ENCODE assay signal across 8 cellular contexts in the genomic region with DNA sequence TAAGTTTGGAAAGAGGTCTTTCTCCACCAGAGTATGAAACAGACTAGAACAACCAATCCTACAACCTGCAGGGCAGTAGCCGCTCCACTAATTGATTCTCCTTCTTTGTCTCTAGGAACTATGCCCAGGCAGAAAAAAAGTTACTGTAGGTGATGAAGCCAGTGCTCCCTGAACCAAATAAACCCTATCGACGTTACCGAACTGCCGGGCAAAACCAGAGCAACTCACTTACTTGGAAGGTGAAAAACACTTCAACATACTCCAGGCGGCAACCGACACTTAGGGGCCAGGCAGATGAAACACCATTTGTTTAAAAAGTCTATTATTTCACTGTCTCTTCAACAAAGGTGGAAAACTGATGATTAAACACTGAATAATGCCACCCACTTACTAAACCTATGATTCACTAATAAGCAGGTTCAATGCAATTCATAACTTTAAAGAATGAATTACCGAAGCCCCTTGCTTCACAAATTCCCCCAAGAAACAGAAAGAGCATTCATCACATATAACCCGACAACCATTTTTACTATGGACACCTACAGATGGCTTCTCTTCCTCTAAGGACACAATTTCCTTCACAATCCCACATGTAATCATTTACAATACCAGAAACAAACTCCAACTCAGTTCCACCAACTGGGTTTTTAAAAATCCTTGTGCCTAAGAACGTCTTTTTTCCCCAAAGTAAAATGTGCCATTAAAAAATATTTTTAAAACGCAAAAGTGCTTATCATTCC. TPM values are rescaled to one million over a fixed set of nuclear protein-coding genes. Genes with fewer than 3 reads are reported as not detected.
A peak's percentile ranks its signal among the peaks of the same experiment; 100 is the strongest.
DNase-seq lines count a peak whose midpoint lies in the region; ATAC-seq and TF ChIP-seq lines count a peak whose summit lies in the region.

No MANE protein-coding gene starts in this region.

- H3K9me3 Mint-ChIP-seq in activated naive CD4-positive, alpha-beta T cell treated with anti-CD3 and anti-CD28 coated beads, Interleukin-2, amount 50 U/mL, for 72 hours: no peaks in the 10 kb centered on the region

- H3K79me2 ChIP-seq in DND-41 (ENCODE audit: insufficient read depth, low read length): peaks cover 74% of the 10 kb centered on the region

- H3K27me3 ChIP-seq in DND-41 (ENCODE audit: insufficient read depth, low read length, poor library complexity): no peaks in the 10 kb centered on the region

- DNase-seq in DND-41 (peak; percentile 20), NCI-H1417 treated with DMSO at 0.1 percent for 48 hours (lab: John Stamatoyannopoulos, UW) (peak; percentile 50), iris pigment epithelial cell (ENCODE audit: low read depth) (peak; percentile 39), NOMO-1 treated with DMSO at 0.1 percent for 48 hours (lab: John Stamatoyannopoulos, UW; ENCODE audit: unreplicated experiment) (no peak), AML-193 (lab: John Stamatoyannopoulos, UW) (no peak)
- peak in 1 of 2 donors; percentile 22 for DNase-seq in activated naive CD4-positive, alpha-beta T cell treated with anti-CD3 and anti-CD28 coated beads, Interleukin-2, amount 50 U/mL, for 72 hours (ENCODE audit: low spot score in 2 of 2)
- peak; percentile 31 for DNase-seq in stimulated activated CD4-positive, alpha-beta T cell treated with anti-CD3 and anti-CD28 coated beads, Interleukin-2, amount 100 ng/mL, for 4 hours (ENCODE audit: low read depth)

- peaks cover 11 to 21% of the 10 kb centered on the region in 2 donors for H3K36me3 Mint-ChIP-seq in activated naive CD4-positive, alpha-beta T cell treated with anti-CD3 and anti-CD28 coated beads, Interleukin-2, amount 50 U/mL, for 72 hours

- no peak for TF ChIP-seq CTCF in DND-41 (IDR thresholded peaks at IDR 0.05; ENCODE audit: borderline replicate concordance, extremely low read depth, low read length, poor library complexity, severe bottlenecking)

- no peaks in the 10 kb centered on the region for H3K9me3 ChIP-seq in DND-41 (ENCODE audit: insufficient read depth, low read length, severe bottlenecking)

- peak overlapping the region; percentile 95 to 96 for H3K27ac Mint-ChIP-seq in activated naive CD4-positive, alpha-beta T cell treated with anti-CD3 and anti-CD28 coated beads, Interleukin-2, amount 50 U/mL, for 72 hours

- H4K20me1 ChIP-seq in DND-41 (ENCODE audit: insufficient read depth, low read length): peaks cover 40% of the 10 kb centered on the region; the same call in 1 of the 2 replicates

- ATAC-seq in DND-41 (ENCODE audit: insufficient read depth, low read depth) (no peak), HG03460 (IDR thresholded peaks at IDR 0.05; ENCODE audit: unreplicated experiment) (no peak)
- ATAC-seq in activated naive CD4-positive, alpha-beta T cell treated with anti-CD3 and anti-CD28 coated beads, Interleukin-2, amount 50 U/mL, for 72 hours: no peak

- H3K36me3 ChIP-seq in DND-41 (ENCODE audit: insufficient read depth, low read length): no peaks in the 10 kb centered on the region

- H2AFZ ChIP-seq in DND-41 (ENCODE audit: low read depth, low read length): peak overlapping the region; percentile 86

- peak overlapping the region; percentile 95 for H3K9ac ChIP-seq in DND-41 (ENCODE audit: low read depth, low read length)

- peaks cover 58% of the 10 kb centered on the region for H3K4me1 ChIP-seq in DND-41 (ENCODE audit: insufficient read depth, low read length)

- H3K4me3 ChIP-seq in DND-41 (ENCODE audit: low read depth in 1 of 2, low read length in 2 of 2): peak overlapping the region; percentile 44 to 85

- H3K4me2 ChIP-seq in DND-41 (ENCODE audit: insufficient read depth, low read length): peak overlapping the region; percentile 68

- peak overlapping the region; percentile 92 for H3K27ac ChIP-seq in DND-41 (ENCODE audit: low read length)

RNA-seq across cellular contexts. Expression of a gene that starts 1.5 kb away (rescaled TPM):
- total RNA-seq in activated naive CD4-positive, alpha-beta T cell treated with anti-CD3 and anti-CD28 coated beads, Interleukin-2, amount 50 U/mL, for 72 hours: 10 to 100 TPM in 1 of 2 donors, 1 to 10 TPM in 1; 7.6 to 11.3 TPM

Comparison
In these comparisons a context has a peak if more than half of its experiments do, and no peak if none do; other contexts are left out.
1. DNase-seq: peak in DND-41 (single experiment), NCI-H1417 treated with DMSO at 0.1 percent for 48 hours (single experiment), iris pigment epithelial cell (single experiment) and stimulated activated CD4-positive, alpha-beta T cell treated with anti-CD3 and anti-CD28 coated beads, Interleukin-2, amount 100 ng/mL, for 4 hours (single experiment); none in NOMO-1 treated with DMSO at 0.1 percent for 48 hours (single experiment) and AML-193 (0 of 2).